In the genomic region with DNA sequence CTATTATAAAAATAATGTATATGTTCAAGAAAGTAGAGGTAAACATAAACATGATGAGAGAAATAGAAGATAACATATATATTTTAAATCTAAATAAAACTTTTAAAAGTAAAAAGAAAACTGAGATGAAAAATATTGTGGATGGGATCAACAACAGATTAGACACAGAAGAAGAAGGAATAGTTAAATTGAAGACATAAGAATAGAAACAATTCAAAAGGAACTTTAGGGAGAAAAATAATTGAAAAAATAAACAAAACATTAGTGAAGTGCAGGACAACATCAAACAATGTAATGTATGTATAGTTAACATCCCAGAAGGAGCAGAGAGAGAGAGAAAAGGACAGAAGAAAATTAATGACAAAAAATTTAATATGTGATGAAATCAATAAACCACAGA, we compare ENCODE assay signal across 36 cellular contexts.
"Had no signal": no experiment of that assay in that cellular context is flagged by ENCODE, and none has a peak within 500 bp of the region (broad histone marks: within the 10 kb centered on the region; RNA-seq: fewer than 3 reads in every experiment).

No MANE protein-coding gene starts in this region.

- H3K36me3 ChIP-seq: adrenal gland, ascending aorta, cardiac muscle cell had no signal

- ATAC-seq: activated CD8-positive, alpha-beta T cell treated with anti-CD3 and anti-CD28 coated beads for 36 hours; activated naive CD4-positive, alpha-beta T cell treated with anti-CD3 and anti-CD28 coated beads, Interleukin-2, amount 50 U/mL, for 72 hours; activated T-cell treated with anti-CD3 and anti-CD28 coated beads, Interleukin-2, amount 50 U/mL, for 4 hours; activated T-cell treated with anti-CD3 and anti-CD28 coated beads, Interleukin-2, amount 50 U/mL, for 72 hours; activated T-helper 17 cell treated with anti-CD3 and anti-CD28 coated beads, Interleukin-2, amount 50 U/mL, for 72 hours had no signal

- H3K27me3 Mint-ChIP-seq: activated naive CD8-positive, alpha-beta T cell treated with anti-CD3 and anti-CD28 coated beads for 36 hours had no signal

- DNase-seq: activated B cell treated with CpG ODN at 0.5 μM for 24 hours; activated CD4-positive, alpha-beta memory T cell treated with anti-CD3 and anti-CD28 coated beads for 36 hours; activated CD4-positive, alpha-beta T cell treated with anti-CD3 and anti-CD28 coated beads for 4 hours; activated CD4-positive, alpha-beta T cell treated with anti-CD3 and anti-CD28 coated beads, Interleukin-2, amount 50 U/mL, for 1 hour; activated CD4-positive, alpha-beta T cell treated with anti-CD3 and anti-CD28 coated beads, Interleukin-2, amount 50 U/mL, for 4 hours; activated CD4-positive, CD25-positive, alpha-beta regulatory T cell treated with anti-CD3 and anti-CD28 coated beads, Interleukin-2, amount 50 U/mL, for 72 hours; activated CD8-positive, alpha-beta memory T cell treated with anti-CD3 and anti-CD28 coated beads, Interleukin-2, amount 50 U/mL, for 4 hours; activated CD8-positive, alpha-beta T cell treated with anti-CD3 and anti-CD28 coated beads for 36 hours; activated effector memory CD4-positive, alpha-beta T cell treated with anti-CD3 and anti-CD28 coated beads, Interleukin-2, amount 50 U/mL, for 16 hours; activated gamma-delta T cell treated with Interleukin-2 at 50 U/mL for 16 hours; activated naive CD4-positive, alpha-beta T cell; activated naive CD4-positive, alpha-beta T cell treated with anti-CD3 and anti-CD28 coated beads for 36 hours; activated naive CD4-positive, alpha-beta T cell treated with anti-CD3 and anti-CD28 coated beads, Interleukin-2, amount 50 U/mL, for 16 hours; activated naive CD8-positive, alpha-beta T cell treated with anti-CD3 and anti-CD28 coated beads for 36 hours; activated T-cell treated with anti-CD3 and anti-CD28 coated beads for 4 hours; activated T-cell treated with anti-CD3 and anti-CD28 coated beads, Interleukin-2, amount 50 U/mL, for 1 hour; activated T-cell treated with anti-CD3 and anti-CD28 coated beads, Interleukin-2, amount 50 U/mL, for 4 hours; activated T-cell treated with anti-CD3 and anti-CD28 coated beads, Interleukin-2, amount 50 U/mL, for 72 hours; amniotic stem cell; anterior cingulate cortex; caudate nucleus; T-helper 2 cell; T-helper 9 cell had no signal

- H3K9me3 ChIP-seq: adrenal gland had no signal

- H3K27me3 ChIP-seq: adrenal gland, ascending aorta, cardiac muscle cell had no signal

- H3K36me3 Mint-ChIP-seq: activated naive CD8-positive, alpha-beta T cell treated with anti-CD3 and anti-CD28 coated beads for 36 hours had no signal

- H3K27ac Mint-ChIP-seq: activated B cell treated with CpG ODN at 0.5 μM for 24 hours; activated CD4-positive, alpha-beta memory T cell treated with anti-CD3 and anti-CD28 coated beads for 36 hours; activated CD4-positive, alpha-beta T cell treated with anti-CD3 and anti-CD28 coated beads, Interleukin-2, amount 10 ng/mL, durations not matched to agents 24 days and 14 days; activated naive CD4-positive, alpha-beta T cell treated with anti-CD3 and anti-CD28 coated beads for 36 hours; activated naive CD4-positive, alpha-beta T cell treated with anti-CD3 and anti-CD28 coated beads, Interleukin-2, amount 50 U/mL, for 72 hours; activated naive CD8-positive, alpha-beta T cell treated with anti-CD3 and anti-CD28 coated beads for 36 hours; activated T-cell treated with anti-CD3 and anti-CD28 coated beads, Interleukin-2, amount 50 U/mL, for 72 hours; activated T-helper 1 cell treated with anti-CD3 and anti-CD28 coated beads, Interleukin-12 subunit alpha, Interleukin-12 subunit beta, Interleukin-2, Interleukin-4 antibody, amounts not matched to agents 30 ng/mL and 10 ng/mL and 1 ng/mL, durations not matched to agents 14 hours and 24 hours and 36 hours; activated T-helper 17 cell treated with anti-CD3 and anti-CD28 coated beads, Interleukin-2, amount 50 U/mL, for 72 hours; T-helper 1 cell treated with Interleukin-12 subunit alpha and Interleukin-12 subunit beta and Interleukin-4 antibody, amounts not matched to agents 30 μg/mL and 1 μg/mL, for 36 hours; T-helper 2 cell treated with Interferon-gamma antibody and Interleukin-4, amounts not matched to agents 5 μg/mL and 100 μg/mL, for 36 hours had no signal

- H3K4me3 Mint-ChIP-seq: activated B cell treated with CpG ODN at 0.5 μM for 24 hours; activated CD4-positive, alpha-beta memory T cell treated with anti-CD3 and anti-CD28 coated beads for 36 hours; activated CD4-positive, alpha-beta T cell treated with anti-CD3 and anti-CD28 coated beads, Interleukin-2, amount 10 ng/mL, durations not matched to agents 24 days and 14 days; activated CD8-positive, alpha-beta T cell treated with anti-CD3 and anti-CD28 coated beads for 36 hours; activated naive CD4-positive, alpha-beta T cell treated with anti-CD3 and anti-CD28 coated beads for 36 hours; activated naive CD8-positive, alpha-beta T cell treated with anti-CD3 and anti-CD28 coated beads for 36 hours; activated T-cell treated with anti-CD3 and anti-CD28 coated beads, Interleukin-2, amount 50 U/mL, for 4 hours; activated T-cell treated with anti-CD3 and anti-CD28 coated beads, Interleukin-2, amount 50 U/mL, for 72 hours; activated T-helper 1 cell treated with anti-CD3 and anti-CD28 coated beads, Interleukin-12 subunit alpha, Interleukin-12 subunit beta, Interleukin-2, Interleukin-4 antibody, amounts not matched to agents 30 ng/mL and 10 ng/mL and 1 ng/mL, durations not matched to agents 14 hours and 24 hours and 36 hours; activated T-helper 17 cell treated with anti-CD3 and anti-CD28 coated beads, Interleukin-2, amount 50 U/mL, for 72 hours; brain; T-helper 1 cell treated with Interleukin-12 subunit alpha and Interleukin-12 subunit beta and Interleukin-4 antibody, amounts not matched to agents 30 μg/mL and 1 μg/mL, for 36 hours; T-helper 2 cell treated with Interferon-gamma antibody and Interleukin-4, amounts not matched to agents 5 μg/mL and 100 μg/mL, for 36 hours had no signal

- H3K27ac ChIP-seq: adrenal gland, ascending aorta, cardiac muscle cell, VCaP had no signal

- H3K4me1 Mint-ChIP-seq: activated B cell treated with CpG ODN at 0.5 μM for 24 hours had no signal

- FAIRE-seq: bronchial epithelial cell, TTC549 had no signal

- H3K4me3 ChIP-seq: adrenal gland, ascending aorta, cardiac muscle cell had no signal
